Comparison of ENCODE assay signal across 30 cellular contexts in genomic region chr17:49491370-49491769, GRCh38. TPM values are rescaled to one million over a fixed set of nuclear protein-coding genes. Genes with fewer than 3 reads are reported as not detected.
DNase-seq lines count a peak whose midpoint lies in the region; ATAC-seq, FAIRE-seq and TF ChIP-seq lines count a peak whose summit lies in the region.
"Had no signal": no experiment of that assay in that cellular context is flagged by ENCODE, and none has a peak within 500 bp of the region (broad histone marks: within the 10 kb centered on the region; RNA-seq: fewer than 3 reads in every experiment).

No MANE protein-coding gene starts in this region.

- H4K20me1 ChIP-seq in H1 (replicated peaks in 1 of 2; ENCODE audit: control insufficient read depth in 1 of 2, insufficient read depth in 2 of 2, low read length in 2 of 2): peaks cover 0 to 3% of the 10 kb centered on the region in 2 experiments

- H2BK12ac ChIP-seq in H1 (ENCODE audit: low read depth, low read length) (0 out of 2 replicates have a peak overlapping the region, but pooled peaks have one; percentile 60), neuronal stem cell (ENCODE audit: low read length) (no peak overlapping the region)

- H3K18ac ChIP-seq in H1 (ENCODE audit: extremely low read depth, low read length): no peak overlapping the region
- no peak overlapping the region for H3K18ac ChIP-seq in neuronal stem cell (ENCODE audit: low read length)

- H2BK5ac ChIP-seq in H1 (ENCODE audit: low read depth, low read length) (no peak overlapping the region), neuronal stem cell (ENCODE audit: low read length) (no peak overlapping the region)

- H3K23me2 ChIP-seq in H1 (ENCODE audit: low read depth, low read length): peaks cover 19% of the 10 kb centered on the region; the same call in 1 of the 2 replicates

- H3K9ac ChIP-seq in H1 (replicated peaks in 1 of 4; ENCODE audit: extremely low read depth in 1 of 4, low read depth in 3 of 4, low read length in 3 of 4) (no peak overlapping the region), neuronal stem cell (ENCODE audit: low read depth, low read length, poor library complexity) (no peak overlapping the region)
- H3K9ac ChIP-seq: BLaER1 had no signal

- H3K14ac ChIP-seq in H1 (ENCODE audit: insufficient read length): no peak overlapping the region
- H3K14ac ChIP-seq in neuronal stem cell (ENCODE audit: low read length): no peak overlapping the region

- 78% methylated on average over 3 of the region's 3 CpGs; no CpG with 5 or more reads in 1 of the 2 experiments for WGBS in H1 (ENCODE audit: extremely low coverage in 1 of 2, insufficient coverage in 1 of 2, insufficient read length in 1 of 2, insufficient replicate concordance in 2 of 2, low coverage in 1 of 2, low lambda C conversion rate in 2 of 2, missing lambda C conversion rate in 1 of 2), 2 experiments
- WGBS in neuronal stem cell (ENCODE audit: extremely low coverage in 2 of 2, insufficient read length in 2 of 2, insufficient replicate concordance in 1 of 2), 2 donors: no CpG with 5 or more reads among the region's 3 CpGs

- 0 out of 2 replicates have a peak overlapping the region, but pooled peaks have one; percentile 53 for H2AK5ac ChIP-seq in H1 (ENCODE audit: low read depth, low read length)
- H2AK5ac ChIP-seq in neuronal stem cell (ENCODE audit: low read depth, low read length): no peak overlapping the region

- no peaks in the 10 kb centered on the region for H3K36me3 ChIP-seq in SJCRH30
- no peaks in the 10 kb centered on the region for H3K36me3 ChIP-seq in H1 (ENCODE audit: control insufficient read depth in 2 of 4, insufficient read depth in 4 of 4, low read length in 3 of 4)
- no peaks in the 10 kb centered on the region for H3K36me3 ChIP-seq in neuronal stem cell (replicated peaks in 1 of 2; ENCODE audit: control insufficient read depth in 2 of 2, insufficient read depth in 2 of 2, low read length in 2 of 2)
- H3K36me3 ChIP-seq: BE2C, BLaER1 had no signal

- no peak for TF ChIP-seq RAD21 in H1 (IDR thresholded peaks at IDR 0.05 in 1 of 2, conservative IDR thresholded peaks at IDR 0.05 in 1 of 2; ENCODE audit: low read depth in 2 of 2, low read length in 2 of 2)

- H3K4me3 Mint-ChIP-seq in nephron: peak overlapping the region in 2 of 3 experiments; percentile 11 to 34
- no peak overlapping the region for H3K4me3 Mint-ChIP-seq in WTC11
- H3K4me3 Mint-ChIP-seq: CD4-positive, alpha-beta memory T cell had no signal

- H3K36me3 Mint-ChIP-seq in nephron (ENCODE audit: low read depth) (no peaks in the 10 kb centered on the region), WTC11 (no peaks in the 10 kb centered on the region)
- H3K36me3 Mint-ChIP-seq: CD14-positive monocyte; CD4-positive, alpha-beta memory T cell; CD4-positive, CD25-positive, alpha-beta regulatory T cell; CD8-positive, alpha-beta memory T cell had no signal

- no peaks in the 10 kb centered on the region for H3K9me3 ChIP-seq in SJCRH30 (replicated peaks)
- H3K9me3 ChIP-seq in H1 (ENCODE audit: insufficient read depth in 2 of 2, low read depth in 1 of 2, low read length in 1 of 2): no peaks in the 10 kb centered on the region
- H3K9me3 ChIP-seq in neuronal stem cell (replicated peaks in 1 of 2; ENCODE audit: control insufficient read depth in 2 of 2, insufficient read depth in 1 of 2, low read depth in 1 of 2, low read length in 2 of 2): no peaks in the 10 kb centered on the region
- H3K9me3 ChIP-seq: BE2C, BLaER1 had no signal

- H3K27ac Mint-ChIP-seq in nephron: no peak overlapping the region
- no peak overlapping the region for H3K27ac Mint-ChIP-seq in WTC11
- H3K27ac Mint-ChIP-seq: CD14-positive monocyte; CD4-positive, alpha-beta memory T cell had no signal

- no peak overlapping the region for H2BK15ac ChIP-seq in H1 (ENCODE audit: low read length)
- H2BK15ac ChIP-seq in neuronal stem cell (ENCODE audit: low read length): no peak overlapping the region

- no peak overlapping the region for H3K23ac ChIP-seq in H1 (ENCODE audit: insufficient read length)
- peak overlapping the region; percentile 71 for H3K23ac ChIP-seq in neuronal stem cell (ENCODE audit: low read depth, low read length, poor library complexity)

- H3K4me2 ChIP-seq in H1 (ENCODE audit: insufficient read depth in 1 of 2, low read depth in 2 of 2, low read length in 2 of 2) (no peak overlapping the region), neuronal stem cell (ENCODE audit: insufficient read depth, low read length, poor library complexity, severe bottlenecking) (no peak overlapping the region)
- H3K4me2 ChIP-seq: BLaER1 had no signal

- H3K4me3 ChIP-seq in SJCRH30: no peak overlapping the region
- H3K4me3 ChIP-seq in H1 (ENCODE audit: extremely low read depth in 1 of 4, insufficient read depth in 2 of 4, low read depth in 3 of 4, low read length in 4 of 4): no peak overlapping the region
- H3K4me3 ChIP-seq in neuronal stem cell (ENCODE audit: low read length in 2 of 2): no peak overlapping the region
- H3K4me3 ChIP-seq: BLaER1, GM12878 had no signal

- peaks cover 34% of the 10 kb centered on the region for H3K4me1 Mint-ChIP-seq in nephron
- H3K4me1 Mint-ChIP-seq in WTC11: peaks cover 34% of the 10 kb centered on the region

- no peak overlapping the region for H4K8ac ChIP-seq in H1 (ENCODE audit: extremely low read depth, insufficient read depth, low read length)
- no peak overlapping the region for H4K8ac ChIP-seq in neuronal stem cell (ENCODE audit: low read depth, low read length)

- POLR2A ChIA-PET in H1 (lab: Charles Lee; ENCODE audit: partially characterized antibody) (interaction anchor here (0.6 to 1.1 kb wide), 3 partner anchors 10 to 129 kb away, joined by 3 to 4 read pairs (median 4); no protein-coding TSS in a partner anchor), WTC11 (lab: Charles Lee) (interaction anchor here (0.5 kb wide), 1 partner anchor 930 kb away, joined by 3 read pairs; no protein-coding TSS in a partner anchor)

- H2BK20ac ChIP-seq in H1 (ENCODE audit: low read length): no peak overlapping the region

- H3K27ac ChIP-seq in SJCRH30 (no peak overlapping the region), H1 (ENCODE audit: low read depth, low read length) (no peak overlapping the region), neuronal stem cell (replicated peaks; ENCODE audit: low read length) (no peak overlapping the region)
- H3K27ac ChIP-seq: BLaER1 had no signal

- H2BK120ac ChIP-seq in H1 (replicated peaks; ENCODE audit: low read depth, low read length) (no peak overlapping the region), neuronal stem cell (ENCODE audit: low read depth, low read length) (no peak overlapping the region)

- H3K27me3 Mint-ChIP-seq in nephron (ENCODE audit: low read depth) (peaks cover 67% of the 10 kb centered on the region), WTC11 (ENCODE audit: low read depth) (peaks cover 41% of the 10 kb centered on the region)

- TF ChIP-seq CTCF in H1 (IDR thresholded peaks at IDR 0.05; ENCODE audit: control extremely low read depth in 1 of 3, insufficient read depth in 1 of 3, low read depth in 1 of 3, low read length in 3 of 3) (no peak), nephron (IDR thresholded peaks at IDR 0.05; ENCODE audit: unreplicated experiment in 3 of 3) (no peak), WTC11 (IDR thresholded peaks at IDR 0.05) (no peak)

- H3K79me1 ChIP-seq in H1 (ENCODE audit: low read depth, low read length): no peaks in the 10 kb centered on the region
- H3K79me1 ChIP-seq in neuronal stem cell (ENCODE audit: low read depth, low read length): peaks cover 2% of the 10 kb centered on the region

- no peak for TF ChIP-seq POLR2A in H1 (IDR thresholded peaks at IDR 0.05; ENCODE audit: control extremely low read depth in 1 of 2, low read depth in 2 of 2, low read length in 2 of 2)

- H3K27me3 ChIP-seq in SJCRH30: peaks cover 5% of the 10 kb centered on the region
- H3K27me3 ChIP-seq in H1 (replicated peaks in 1 of 4; ENCODE audit: control insufficient read depth in 3 of 4, extremely low read depth in 1 of 4, insufficient read depth in 3 of 4, low read length in 3 of 4): peaks cover 7 to 19% (median 15%) of the 10 kb centered on the region in 4 experiments
- peaks cover 3 to 90% (median 11%) of the 10 kb centered on the region in 3 experiments for H3K27me3 ChIP-seq in neuronal stem cell (ENCODE audit: control insufficient read depth in 3 of 3, insufficient read depth in 3 of 3, low read depth in 1 of 3, low read length in 3 of 3)

- no peak for FAIRE-seq in H1 (lab: Jason Lieb, UNC)
- FAIRE-seq: A204.1, GM12878, GM12892, GM18507 had no signal

- H3K79me2 ChIP-seq in H1 (ENCODE audit: control insufficient read depth in 1 of 2, insufficient read depth in 2 of 2, low read length in 2 of 2): no peaks in the 10 kb centered on the region

- no peak overlapping the region for H3K56ac ChIP-seq in H1 (replicated peaks; ENCODE audit: insufficient read length, low read depth, low read length)

- H4K5ac ChIP-seq in H1 (ENCODE audit: insufficient read length, low read depth, low read length): no peak overlapping the region

- H4K91ac ChIP-seq in H1 (replicated peaks; ENCODE audit: insufficient read length, low read length) (no peak overlapping the region), neuronal stem cell (ENCODE audit: low read depth, low read length, poor library complexity) (no peak overlapping the region)

- no peak for TF ChIP-seq EP300 in H1 (IDR thresholded peaks at IDR 0.05; ENCODE audit: borderline replicate concordance in 1 of 2, low read depth in 2 of 2, low read length in 2 of 2)

- H3K9me3 Mint-ChIP-seq in nephron (no peaks in the 10 kb centered on the region), WTC11 (no peaks in the 10 kb centered on the region)
- H3K9me3 Mint-ChIP-seq: CD4-positive, alpha-beta memory T cell; CD8-positive, alpha-beta memory T cell had no signal

- peaks cover 21% of the 10 kb centered on the region for H3K4me1 ChIP-seq in SJCRH30
- peaks cover 6 to 14% (median 13%) of the 10 kb centered on the region in 4 experiments for H3K4me1 ChIP-seq in H1 (replicated peaks in 1 of 4; ENCODE audit: control insufficient read depth in 3 of 4, insufficient read depth in 4 of 4, low read length in 3 of 4)
- peaks cover 5 to 16% of the 10 kb centered on the region in 2 donors for H3K4me1 ChIP-seq in neuronal stem cell (ENCODE audit: control insufficient read depth in 2 of 2, insufficient read depth in 1 of 2, low read depth in 1 of 2, low read length in 2 of 2)
- H3K4me1 ChIP-seq: BE2C had no signal

- DNase-seq in SJCRH30 (peak; percentile 74 to 87), H1 (ENCODE audit: low read depth in 1 of 2, low spot score in 2 of 2) (no peak), neuronal stem cell (ENCODE audit: low spot score) (no peak), WTC11 (ENCODE audit: low spot score) (no peak), left lobe of liver (ENCODE audit: low spot score) (no peak)
- DNase-seq in stimulated activated naive CD4-positive, alpha-beta T cell treated with Interleukin-2 at 50 U/mL for 16 hours (lab: John Stamatoyannopoulos, UW): no peak
- DNase-seq: 8988T; ACHN; BE2C; C1 segment of cervical spinal cord; CD4-positive, alpha-beta memory T cell; CD4-positive, CD25-positive, alpha-beta regulatory T cell; CD8-positive, alpha-beta memory T cell; COR-L47; DMS 273 treated with DMSO at 0.1 percent for 48 hours; DMS153; DMS53; DMS79; DND-41; EL; GDM1 had no signal

- CTCF ChIA-PET in H1 (lab: Charles Lee; ENCODE audit: partially characterized antibody) (interaction anchor here (0.5 to 6.0 kb wide), 13 partner anchors 9 to 587 kb away, joined by 3 to 30 read pairs (median 5); no protein-coding TSS in a partner anchor), WTC11 (lab: Charles Lee) (interaction anchor here (0.6 to 1.8 kb wide), 7 partner anchors 10 to 155 kb away, joined by 3 to 7 read pairs (median 4); no protein-coding TSS in a partner anchor)

- no peak overlapping the region for H2AFZ ChIP-seq in H1 (ENCODE audit: low read length)
- H2AFZ ChIP-seq in neuronal stem cell (ENCODE audit: low read length): no peak overlapping the region

- ATAC-seq in WTC11 (no peak), HG02884 (IDR thresholded peaks at IDR 0.05; ENCODE audit: unreplicated experiment) (no peak), left lobe of liver (no peak)
- ATAC-seq: GM12878 had no signal

- no peak overlapping the region for H3K4ac ChIP-seq in H1 (replicated peaks; ENCODE audit: insufficient read length, low read depth, low read length)
- H3K4ac ChIP-seq in neuronal stem cell (ENCODE audit: low read length): no peak overlapping the region

RNA-seq across cellular contexts. Expression of gene NGFR, which starts 3.7 kb away (rescaled TPM):
- total RNA-seq in SJCRH30 (2014; rRNA removed; shearing (Covaris generic)): 104 and 105 TPM in 2 replicates
- total RNA-seq in H1 (2021; fragmentation: NEBNext Ultra II Directional; extraction: Animal tissue kit (Norgen Biotek cat#: 25700)): 8.1 TPM in 2 replicates
- polyA plus RNA-seq in H1 (2011; rRNA removed): 10.3 and 19.4 TPM in 2 replicates
- polyA plus RNA-seq in H1 (2011; cell fraction: cytosol; rRNA removed): 13.8 TPM
- 13.1 TPM for polyA plus RNA-seq in H1 (2011; cell fraction: nucleus; rRNA removed)
- polyA plus RNA-seq in H1 (2012, experiment 1 of 2): 5.7 to 12.2 TPM (median 10.3 TPM) in 4 replicates
- polyA plus RNA-seq in H1 (2012, experiment 2 of 2): 8.0 TPM
- 13.1 TPM for polyA plus RNA-seq in H1 (2013, experiment 1 of 2)
- polyA plus RNA-seq in H1 (2013, experiment 2 of 2): 13.5 TPM
- 4.4 and 5.9 TPM in 2 replicates for polyA minus RNA-seq in H1 (2011; rRNA and poly(A)+ RNA removed)
- 4.4 TPM for polyA minus RNA-seq in H1 (2011; cell fraction: cytosol; rRNA and poly(A)+ RNA removed)
- 5.5 TPM for polyA minus RNA-seq in H1 (2011; cell fraction: nucleus; rRNA and poly(A)+ RNA removed)
- polyA plus RNA-seq in neuronal stem cell (2013, experiment 1 of 2): 29.4 TPM
- polyA plus RNA-seq in neuronal stem cell (2013, experiment 2 of 2): 29.5 TPM
- 11.3 to 12.4 TPM (median 12.1 TPM) in 3 replicates for total RNA-seq in WTC11 (2021)
- 14.0 TPM for total RNA-seq in left lobe of liver
- polyA plus RNA-seq: AG04450; CD4-positive, alpha-beta memory T cell; CD4-positive, CD25-positive, alpha-beta regulatory T cell had no signal

Comparison
In these comparisons a context has a peak if more than half of its experiments do, and no peak if none do; other contexts are left out.
1. DNase-seq: peak in SJCRH30 (2 of 2); none in H1 (0 of 2), neuronal stem cell (single experiment), WTC11 (single experiment), stimulated activated naive CD4-positive, alpha-beta T cell treated with Interleukin-2 at 50 U/mL for 16 hours (single experiment) and left lobe of liver (single experiment).